In genomic region chr6:169824021-169824420, GRCh38 we compare ENCODE assay signal across 10 cellular contexts.
"Had no signal": no experiment of that assay in that cellular context is flagged by ENCODE, and none has a peak within 500 bp of the region (broad histone marks: within the 10 kb centered on the region; RNA-seq: fewer than 3 reads in every experiment).

No MANE protein-coding gene starts in this region.

- H3K27ac ChIP-seq: gastrocnemius medialis, left lung had no signal

- H3K9me3 ChIP-seq: gastrocnemius medialis, left lung had no signal

- H3K36me3 ChIP-seq: gastrocnemius medialis, left lung had no signal

- H3K4me1 ChIP-seq: gastrocnemius medialis, left lung had no signal

- DNase-seq: activated CD8-positive, alpha-beta memory T cell treated with anti-CD3 and anti-CD28 coated beads, Interleukin-2, amount 50 U/mL, for 48 hours; activated naive CD4-positive, alpha-beta T cell; gastrocnemius medialis; left lung; stimulated activated CD4-positive, alpha-beta T cell treated with anti-CD3 and anti-CD28 coated beads, Interleukin-4, amount 100 ng/mL, for 4 hours; stimulated activated naive CD8-positive, alpha-beta T cell treated with anti-CD3 and anti-CD28 coated beads, Interleukin-15, amount 100 ng/mL, for 72 hours had no signal

- H3K4me3 ChIP-seq: gastrocnemius medialis, left lung had no signal

- FAIRE-seq: endothelial cell of umbilical vein, keratinocyte had no signal

- ATAC-seq: gastrocnemius medialis; left lung; stimulated activated naive CD8-positive, alpha-beta T cell treated with anti-CD3 and anti-CD28 coated beads, Interleukin-15, amount 100 ng/mL, for 72 hours had no signal

- H3K27ac Mint-ChIP-seq: memory B cell; nephron; stimulated activated naive CD8-positive, alpha-beta T cell treated with anti-CD3 and anti-CD28 coated beads, Interleukin-15, amount 100 ng/mL, for 72 hours had no signal

- H3K4me1 Mint-ChIP-seq: memory B cell; nephron; stimulated activated naive CD8-positive, alpha-beta T cell treated with anti-CD3 and anti-CD28 coated beads, Interleukin-15, amount 100 ng/mL, for 72 hours had no signal

- H3K4me3 Mint-ChIP-seq: memory B cell; nephron; stimulated activated naive CD8-positive, alpha-beta T cell treated with anti-CD3 and anti-CD28 coated beads, Interleukin-15, amount 100 ng/mL, for 72 hours had no signal

- H3K9me3 Mint-ChIP-seq: stimulated activated naive CD8-positive, alpha-beta T cell treated with anti-CD3 and anti-CD28 coated beads, Interleukin-15, amount 100 ng/mL, for 72 hours had no signal
